ENCODE assay signal across 28 cellular contexts in genomic region chr5:129020683-129021082, GRCh38. TPM values are rescaled to one million over a fixed set of nuclear protein-coding genes. Genes with fewer than 3 reads are reported as not detected.
"Had no signal": no experiment of that assay in that cellular context is flagged by ENCODE, and none has a peak within 500 bp of the region (broad histone marks: within the 10 kb centered on the region; RNA-seq: fewer than 3 reads in every experiment).

No MANE protein-coding gene starts in this region.

- H3K36me3 ChIP-seq: stomach, suprapubic skin, thoracic aorta, thyroid gland, tibial artery, tibial nerve, transverse colon, upper lobe of left lung, upper lobe of right lung, uterus, vagina had no signal

- H3K9me3 Mint-ChIP-seq: stimulated activated effector memory CD8-positive, alpha-beta T cell treated with anti-CD3 and anti-CD28 coated beads, Interleukin-12 subunit alpha, Interleukin-12 subunit beta, amount 100 ng/mL, for 72 hours; stimulated activated memory B cell treated with anti-CD40 and anti-IgM and Interleukin-4, amounts not matched to agents 10 μg/mL and 1 μg/mL and 100 μg/mL, for 72 hours; stimulated activated naive CD8-positive, alpha-beta T cell treated with anti-CD3 and anti-CD28 coated beads, Interleukin-15, amount 100 ng/mL, for 72 hours; stimulated activated naive CD8-positive, alpha-beta T cell treated with anti-CD3 and anti-CD28 coated beads, Interleukin-15, Interleukin-2, amounts not matched to agents 100 ng/mL and 50 ng/mL, for 24 hours; type B pancreatic cell had no signal

- H3K4me3 ChIP-seq: stomach, suprapubic skin, testis, thoracic aorta, thyroid gland, tibial artery, tibial nerve, transverse colon, upper lobe of left lung, upper lobe of right lung, uterus, vagina had no signal

- H3K4me1 ChIP-seq: stomach, suprapubic skin, tibial artery, tibial nerve, upper lobe of left lung, upper lobe of right lung, uterus, vagina had no signal

- H3K4me3 Mint-ChIP-seq: stimulated activated effector memory CD8-positive, alpha-beta T cell treated with anti-CD3 and anti-CD28 coated beads, Interleukin-12 subunit alpha, Interleukin-12 subunit beta, amount 100 ng/mL, for 72 hours; stimulated activated memory B cell treated with anti-CD40 and anti-IgM and Interleukin-4, amounts not matched to agents 10 μg/mL and 1 μg/mL and 100 μg/mL, for 72 hours; stimulated activated naive B cell treated with anti-CD40 and anti-IgM and Interleukin-4, amounts not matched to agents 10 μg/mL and 1 μg/mL and 100 μg/mL, for 72 hours; stimulated activated naive CD8-positive, alpha-beta T cell treated with anti-CD3 and anti-CD28 coated beads, Interleukin-15, amount 100 ng/mL, for 72 hours; stimulated activated naive CD8-positive, alpha-beta T cell treated with anti-CD3 and anti-CD28 coated beads, Interleukin-15, Interleukin-2, amounts not matched to agents 100 ng/mL and 50 ng/mL, for 24 hours; type B pancreatic cell had no signal

- ATAC-seq: stimulated activated effector memory CD8-positive, alpha-beta T cell treated with anti-CD3 and anti-CD28 coated beads, Interleukin-12 subunit alpha, Interleukin-12 subunit beta, amount 100 ng/mL, for 72 hours; stimulated activated memory B cell treated with anti-CD40 and anti-IgM and Interleukin-4, amounts not matched to agents 10 μg/mL and 1 μg/mL and 100 μg/mL, for 72 hours; stimulated activated naive B cell treated with anti-CD40 and anti-IgM and Interleukin-4, amounts not matched to agents 10 μg/mL and 1 μg/mL and 100 μg/mL, for 72 hours; stimulated activated naive CD8-positive, alpha-beta T cell treated with anti-CD3 and anti-CD28 coated beads, Interleukin-15, amount 100 ng/mL, for 72 hours; stimulated activated naive CD8-positive, alpha-beta T cell treated with anti-CD3 and anti-CD28 coated beads, Interleukin-15, Interleukin-2, amounts not matched to agents 100 U/mL and 50 U/mL, for 24 hours; upper lobe of right lung had no signal

- H3K27me3 ChIP-seq: stomach, suprapubic skin, testis, thyroid gland, tibial artery, tibial nerve, transverse colon, upper lobe of left lung, upper lobe of right lung, uterus, vagina had no signal

- H3K27ac Mint-ChIP-seq: stimulated activated effector memory CD8-positive, alpha-beta T cell treated with anti-CD3 and anti-CD28 coated beads, Interleukin-12 subunit alpha, Interleukin-12 subunit beta, amount 100 ng/mL, for 72 hours; stimulated activated memory B cell treated with anti-CD40 and anti-IgM and Interleukin-4, amounts not matched to agents 10 μg/mL and 1 μg/mL and 100 μg/mL, for 72 hours; stimulated activated naive B cell treated with anti-CD40 and anti-IgM and Interleukin-4, amounts not matched to agents 10 μg/mL and 1 μg/mL and 100 μg/mL, for 72 hours; stimulated activated naive CD8-positive, alpha-beta T cell treated with anti-CD3 and anti-CD28 coated beads, Interleukin-15, amount 100 ng/mL, for 72 hours; stimulated activated naive CD8-positive, alpha-beta T cell treated with anti-CD3 and anti-CD28 coated beads, Interleukin-15, Interleukin-2, amounts not matched to agents 100 ng/mL and 50 ng/mL, for 24 hours; type B pancreatic cell had no signal

- H3K9me3 ChIP-seq: stomach, suprapubic skin, testis, thoracic aorta, thyroid gland, tibial artery, tibial nerve, transverse colon, upper lobe of left lung, upper lobe of right lung, uterus, vagina had no signal

- H3K27me3 Mint-ChIP-seq: type B pancreatic cell had no signal

- H3K27ac ChIP-seq: stomach, suprapubic skin, testis, thoracic aorta, thyroid gland, tibial artery, tibial nerve, transverse colon, upper lobe of left lung, upper lobe of right lung, uterus, vagina had no signal

- DNase-seq: stimulated activated CD4-positive, alpha-beta T cell treated with anti-CD3 and anti-CD28 coated beads, Interleukin-2, amount 100 ng/mL, for 48 hours; stimulated activated CD4-positive, alpha-beta T cell treated with anti-CD3 and anti-CD28 coated beads, Interleukin-4, amount 100 ng/mL, for 1 hour; stimulated activated CD4-positive, alpha-beta T cell treated with anti-CD3 and anti-CD28 coated beads, Interleukin-4, amount 100 ng/mL, for 24 hours; stimulated activated CD4-positive, alpha-beta T cell treated with anti-CD3 and anti-CD28 coated beads, Interleukin-4, amount 100 ng/mL, for 4 hours; stimulated activated CD8-positive, alpha-beta memory T cell treated with anti-CD3 and anti-CD28 coated beads, Interleukin-4, amount 100 ng/mL, for 48 hours; stimulated activated naive B cell treated with anti-CD40 and anti-IgM and Interleukin-4, amounts not matched to agents 10 μg/mL and 1 μg/mL and 100 μg/mL, for 72 hours; stimulated activated naive CD4-positive, alpha-beta T cell; stimulated activated naive CD4-positive, alpha-beta T cell treated with Interleukin-2 at 50 U/mL for 16 hours; stimulated activated naive CD8-positive, alpha-beta T cell treated with anti-CD3 and anti-CD28 coated beads, Interleukin-15, amount 100 ng/mL, for 72 hours; stimulated activated naive CD8-positive, alpha-beta T cell treated with anti-CD3 and anti-CD28 coated beads, Interleukin-15, Interleukin-2, amounts not matched to agents 100 U/mL and 50 U/mL, for 24 hours; stomach; substantia nigra; testis; thyroid gland; tibial artery; transverse colon; trophoblast cell; upper lobe of left lung; upper lobe of right lung; uterus had no signal

- H3K4me1 Mint-ChIP-seq: stimulated activated effector memory CD8-positive, alpha-beta T cell treated with anti-CD3 and anti-CD28 coated beads, Interleukin-12 subunit alpha, Interleukin-12 subunit beta, amount 100 ng/mL, for 72 hours; stimulated activated memory B cell treated with anti-CD40 and anti-IgM and Interleukin-4, amounts not matched to agents 10 μg/mL and 1 μg/mL and 100 μg/mL, for 72 hours; stimulated activated naive B cell treated with anti-CD40 and anti-IgM and Interleukin-4, amounts not matched to agents 10 μg/mL and 1 μg/mL and 100 μg/mL, for 72 hours; stimulated activated naive CD8-positive, alpha-beta T cell treated with anti-CD3 and anti-CD28 coated beads, Interleukin-15, amount 100 ng/mL, for 72 hours had no signal

- H3K36me3 Mint-ChIP-seq: stimulated activated effector memory CD8-positive, alpha-beta T cell treated with anti-CD3 and anti-CD28 coated beads, Interleukin-12 subunit alpha, Interleukin-12 subunit beta, amount 100 ng/mL, for 72 hours; stimulated activated memory B cell treated with anti-CD40 and anti-IgM and Interleukin-4, amounts not matched to agents 10 μg/mL and 1 μg/mL and 100 μg/mL, for 72 hours; stimulated activated naive B cell treated with anti-CD40 and anti-IgM and Interleukin-4, amounts not matched to agents 10 μg/mL and 1 μg/mL and 100 μg/mL, for 72 hours; type B pancreatic cell had no signal

RNA-seq across cellular contexts. Expression of gene SLC27A6, which starts 55.4 kb away (rescaled TPM):
- total RNA-seq: upper lobe of right lung had no signal
